ENCODE assay signal across 2 cellular contexts in the genomic region with DNA sequence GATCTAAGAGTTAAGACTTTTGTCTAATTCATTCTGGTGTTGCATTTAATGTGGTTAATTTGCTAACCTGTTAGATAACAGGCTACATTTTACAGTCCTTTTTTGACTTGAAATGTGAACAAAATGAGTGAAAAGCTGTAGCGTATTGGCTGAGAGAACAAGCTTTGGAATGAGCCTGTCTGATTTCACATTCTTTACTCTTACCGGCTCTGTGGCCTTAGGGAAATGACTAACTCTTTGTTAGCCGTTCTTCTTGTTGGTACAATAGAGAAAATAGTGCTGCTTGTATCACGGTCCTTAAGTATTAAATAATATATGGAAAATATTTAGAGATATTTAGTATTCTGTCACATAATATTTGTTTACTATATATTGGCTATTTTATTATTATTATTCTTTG.
TF ChIP-seq lines count a peak whose summit lies in the region.

No MANE protein-coding gene starts in this region.

TF ChIP-seq in GM23338, 12 proteins besides CTCF, POLR2A, EP300 and RAD21 (continued from another document):
- TF ChIP-seq, protein P1, sequence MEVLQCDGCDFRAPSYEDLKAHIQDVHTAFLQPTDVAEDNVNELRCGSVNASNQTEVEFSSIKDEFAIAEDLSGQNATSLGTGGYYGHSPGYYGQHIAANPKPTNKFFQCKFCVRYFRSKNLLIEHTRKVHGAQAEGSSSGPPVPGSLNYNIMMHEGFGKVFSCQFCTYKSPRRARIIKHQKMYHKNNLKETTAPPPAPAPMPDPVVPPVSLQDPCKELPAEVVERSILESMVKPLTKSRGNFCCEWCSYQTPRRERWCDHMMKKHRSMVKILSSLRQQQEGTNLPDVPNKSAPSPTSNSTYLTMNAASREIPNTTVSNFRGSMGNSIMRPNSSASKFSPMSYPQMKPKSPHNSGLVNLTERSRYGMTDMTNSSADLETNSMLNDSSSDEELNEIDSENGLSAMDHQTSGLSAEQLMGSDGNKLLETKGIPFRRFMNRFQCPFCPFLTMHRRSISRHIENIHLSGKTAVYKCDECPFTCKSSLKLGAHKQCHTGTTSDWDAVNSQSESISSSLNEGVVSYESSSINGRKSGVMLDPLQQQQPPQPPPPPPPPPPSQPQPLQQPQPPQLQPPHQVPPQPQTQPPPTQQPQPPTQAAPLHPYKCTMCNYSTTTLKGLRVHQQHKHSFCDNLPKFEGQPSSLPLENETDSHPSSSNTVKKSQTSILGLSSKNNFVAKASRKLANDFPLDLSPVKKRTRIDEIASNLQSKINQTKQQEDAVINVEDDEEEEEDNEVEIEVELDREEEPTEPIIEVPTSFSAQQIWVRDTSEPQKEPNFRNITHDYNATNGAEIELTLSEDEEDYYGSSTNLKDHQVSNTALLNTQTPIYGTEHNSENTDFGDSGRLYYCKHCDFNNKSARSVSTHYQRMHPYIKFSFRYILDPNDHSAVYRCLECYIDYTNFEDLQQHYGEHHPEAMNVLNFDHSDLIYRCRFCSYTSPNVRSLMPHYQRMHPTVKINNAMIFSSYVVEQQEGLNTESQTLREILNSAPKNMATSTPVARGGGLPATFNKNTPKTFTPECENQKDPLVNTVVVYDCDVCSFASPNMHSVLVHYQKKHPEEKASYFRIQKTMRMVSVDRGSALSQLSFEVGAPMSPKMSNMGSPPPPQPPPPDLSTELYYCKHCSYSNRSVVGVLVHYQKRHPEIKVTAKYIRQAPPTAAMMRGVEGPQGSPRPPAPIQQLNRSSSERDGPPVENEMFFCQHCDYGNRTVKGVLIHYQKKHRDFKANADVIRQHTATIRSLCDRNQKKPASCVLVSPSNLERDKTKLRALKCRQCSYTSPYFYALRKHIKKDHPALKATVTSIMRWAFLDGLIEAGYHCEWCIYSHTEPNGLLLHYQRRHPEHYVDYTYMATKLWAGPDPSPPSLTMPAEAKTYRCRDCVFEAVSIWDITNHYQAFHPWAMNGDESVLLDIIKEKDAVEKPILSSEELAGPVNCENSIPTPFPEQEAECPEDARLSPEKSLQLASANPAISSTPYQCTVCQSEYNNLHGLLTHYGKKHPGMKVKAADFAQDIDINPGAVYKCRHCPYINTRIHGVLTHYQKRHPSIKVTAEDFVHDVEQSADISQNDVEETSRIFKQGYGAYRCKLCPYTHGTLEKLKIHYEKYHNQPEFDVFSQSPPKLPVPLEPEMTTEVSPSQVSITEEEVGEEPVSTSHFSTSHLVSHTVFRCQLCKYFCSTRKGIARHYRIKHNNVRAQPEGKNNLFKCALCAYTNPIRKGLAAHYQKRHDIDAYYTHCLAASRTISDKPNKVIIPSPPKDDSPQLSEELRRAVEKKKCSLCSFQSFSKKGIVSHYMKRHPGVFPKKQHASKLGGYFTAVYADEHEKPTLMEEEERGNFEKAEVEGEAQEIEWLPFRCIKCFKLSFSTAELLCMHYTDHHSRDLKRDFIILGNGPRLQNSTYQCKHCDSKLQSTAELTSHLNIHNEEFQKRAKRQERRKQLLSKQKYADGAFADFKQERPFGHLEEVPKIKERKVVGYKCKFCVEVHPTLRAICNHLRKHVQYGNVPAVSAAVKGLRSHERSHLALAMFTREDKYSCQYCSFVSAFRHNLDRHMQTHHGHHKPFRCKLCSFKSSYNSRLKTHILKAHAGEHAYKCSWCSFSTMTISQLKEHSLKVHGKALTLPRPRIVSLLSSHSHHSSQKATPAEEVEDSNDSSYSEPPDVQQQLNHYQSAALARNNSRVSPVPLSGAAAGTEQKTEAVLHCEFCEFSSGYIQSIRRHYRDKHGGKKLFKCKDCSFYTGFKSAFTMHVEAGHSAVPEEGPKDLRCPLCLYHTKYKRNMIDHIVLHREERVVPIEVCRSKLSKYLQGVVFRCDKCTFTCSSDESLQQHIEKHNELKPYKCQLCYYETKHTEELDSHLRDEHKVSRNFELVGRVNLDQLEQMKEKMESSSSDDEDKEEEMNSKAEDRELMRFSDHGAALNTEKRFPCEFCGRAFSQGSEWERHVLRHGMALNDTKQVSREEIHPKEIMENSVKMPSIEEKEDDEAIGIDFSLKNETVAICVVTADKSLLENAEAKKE (CRISPR knock-in tag; IDR thresholded peaks at IDR 0.05), result no peak
- no peak for TF ChIP-seq ZNF331 (CRISPR knock-in tag; IDR thresholded peaks at IDR 0.05; ENCODE audit: low read depth)
- TF ChIP-seq POLR2AphosphoS5 (IDR thresholded peaks at IDR 0.05; ENCODE audit: low read depth), result no peak
- TF ChIP-seq REST (IDR thresholded peaks at IDR 0.05; ENCODE audit: unreplicated experiment), result no peak
- no peak for TF ChIP-seq JUNB (IDR thresholded peaks at IDR 0.05; ENCODE audit: unreplicated experiment)
- TF ChIP-seq EZH2 (IDR thresholded peaks at IDR 0.05; ENCODE audit: low read depth, unreplicated experiment), result no peak
- no peak for TF ChIP-seq ETS1 (IDR thresholded peaks at IDR 0.05)

TF ChIP-seq in WTC11, 78 proteins besides CTCF, POLR2A, EP300 and RAD21 (continued from another document):
- TF ChIP-seq, protein P2, sequence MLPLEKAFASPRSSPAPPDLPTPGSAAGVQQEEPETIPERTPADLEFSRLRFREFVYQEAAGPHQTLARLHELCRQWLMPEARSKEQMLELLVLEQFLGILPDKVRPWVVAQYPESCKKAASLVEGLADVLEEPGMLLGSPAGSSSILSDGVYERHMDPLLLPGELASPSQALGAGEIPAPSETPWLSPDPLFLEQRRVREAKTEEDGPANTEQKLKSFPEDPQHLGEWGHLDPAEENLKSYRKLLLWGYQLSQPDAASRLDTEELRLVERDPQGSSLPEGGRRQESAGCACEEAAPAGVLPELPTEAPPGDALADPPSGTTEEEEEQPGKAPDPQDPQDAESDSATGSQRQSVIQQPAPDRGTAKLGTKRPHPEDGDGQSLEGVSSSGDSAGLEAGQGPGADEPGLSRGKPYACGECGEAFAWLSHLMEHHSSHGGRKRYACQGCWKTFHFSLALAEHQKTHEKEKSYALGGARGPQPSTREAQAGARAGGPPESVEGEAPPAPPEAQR (CRISPR knock-in tag; IDR thresholded peaks at IDR 0.05), result no peak
- TF ChIP-seq ZNF423 (CRISPR knock-in tag; IDR thresholded peaks at IDR 0.05), result no peak
- TF ChIP-seq MYBL2 (CRISPR knock-in tag; IDR thresholded peaks at IDR 0.05), result no peak
- TF ChIP-seq, protein P3, sequence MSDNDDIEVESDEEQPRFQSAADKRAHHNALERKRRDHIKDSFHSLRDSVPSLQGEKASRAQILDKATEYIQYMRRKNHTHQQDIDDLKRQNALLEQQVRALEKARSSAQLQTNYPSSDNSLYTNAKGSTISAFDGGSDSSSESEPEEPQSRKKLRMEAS (CRISPR knock-in tag; IDR thresholded peaks at IDR 0.05), result no peak
